8 cellular contexts compared by ENCODE assay signal in genomic region chr12:111434680-111435338, GRCh38. TPM values are rescaled to one million over a fixed set of nuclear protein-coding genes. Genes with fewer than 3 reads are reported as not detected.
DNase-seq lines count a peak whose midpoint lies in the region; ATAC-seq lines count a peak whose summit lies in the region.

No MANE protein-coding gene starts in this region.

- WGBS in mesendoderm (ENCODE audit: extremely low coverage, insufficient coverage, low lambda C conversion rate), result no CpG with 5 or more reads among the region's 18 CpGs

- no peak overlapping the region for H3K18ac ChIP-seq in mesendoderm (ENCODE audit: low read length)

- H3K27ac ChIP-seq in caudate nucleus (ENCODE audit: low read depth, low read length) (peak overlapping the region; percentile 63), mesendoderm (ENCODE audit: low read depth, low read length) (no peak overlapping the region)

- in situ Hi-C loops in ACHN (cut with HindIII; ENCODE audit: low pct_ligation_motif_present, low pct_unique_long_range_greater_than_20kb, low sequenced_read_pairs), result no loop called here

- H3K79me2 ChIP-seq in mesendoderm (ENCODE audit: control insufficient read depth, insufficient read depth, low read length), result peaks cover 37% of the 10 kb centered on the region

- H3K4me3 ChIP-seq in mesendoderm (ENCODE audit: low read length), result no peak overlapping the region

- no peak overlapping the region for H2BK5ac ChIP-seq in mesendoderm (ENCODE audit: low read length)

- no peak overlapping the region for H4K8ac ChIP-seq in mesendoderm (ENCODE audit: low read depth, low read length)

- peak overlapping the region; percentile 43 for H2AK5ac ChIP-seq in mesendoderm (ENCODE audit: low read length)

- peaks cover 22% of the 10 kb centered on the region for H3K79me1 ChIP-seq in mesendoderm (ENCODE audit: low read length)

- H2BK15ac ChIP-seq in mesendoderm (replicated peaks; ENCODE audit: low read depth), result no peak overlapping the region

- peak overlapping the region; percentile 45 for H3K56ac ChIP-seq in mesendoderm (ENCODE audit: low read length)

- no peak overlapping the region for H3K4me2 ChIP-seq in mesendoderm (ENCODE audit: low read length)

- H4K5ac ChIP-seq in mesendoderm (ENCODE audit: low read length), result no peak overlapping the region

- peak overlapping the region; percentile 33 for H3K9ac ChIP-seq in mesendoderm (ENCODE audit: low read length)

- no peaks in the 10 kb centered on the region for H3K27me3 ChIP-seq in mesendoderm (ENCODE audit: insufficient read depth, low read length, poor library complexity)

- no peak overlapping the region for H3K4ac ChIP-seq in mesendoderm (ENCODE audit: low read depth, low read length)

- no peak overlapping the region for H3K23ac ChIP-seq in mesendoderm (ENCODE audit: low read length)

- peak; percentile 68 for ATAC-seq in GM19395 (IDR thresholded peaks at IDR 0.05; ENCODE audit: unreplicated experiment)
- ATAC-seq in HG03469 (IDR thresholded peaks at IDR 0.05; ENCODE audit: unreplicated experiment), result peak; percentile 53
- peak; percentile 86 to 88 for ATAC-seq in activated CD4-positive, CD25-positive, alpha-beta regulatory T cell treated with anti-CD3 and anti-CD28 coated beads, Interleukin-2, amount 50 U/mL, for 24 hours

- H2BK120ac ChIP-seq in mesendoderm (ENCODE audit: low read depth, low read length), result no peak overlapping the region

- DNase-seq in ACHN (peak; percentile 36), caudate nucleus (lab: John Stamatoyannopoulos, UW) (peak in 1 of 61 donors; percentile 10), mesendoderm (no peak), DMS 273 treated with DMSO at 0.1 percent for 48 hours (lab: John Stamatoyannopoulos, UW) (no peak)
- peak; percentile 76 for DNase-seq in stimulated activated CD8-positive, alpha-beta memory T cell treated with anti-CD3 and anti-CD28 coated beads, Interleukin-7, amount 100 ng/mL, for 1 hour (ENCODE audit: low read depth in 2 of 2)

- no peaks in the 10 kb centered on the region for H3K36me3 ChIP-seq in mesendoderm (ENCODE audit: control insufficient read depth, insufficient read depth, low read length)

- H3K4me1 ChIP-seq in mesendoderm (ENCODE audit: control insufficient read depth, low read depth, low read length), result peaks cover 3% of the 10 kb centered on the region

RNA-seq across cellular contexts. Expression of gene SH2B3, which starts 29.1 kb away (rescaled TPM):
- 21.1 TPM for polyA plus RNA-seq in mesendoderm (2013, experiment 1 of 2)
- polyA plus RNA-seq in mesendoderm (2013, experiment 2 of 2), result 21.3 TPM

Comparison
In these comparisons a context has a peak if more than half of its experiments do, and no peak if none do; other contexts are left out.
1. DNase-seq: peak in ACHN (single experiment) and stimulated activated CD8-positive, alpha-beta memory T cell treated with anti-CD3 and anti-CD28 coated beads, Interleukin-7, amount 100 ng/mL, for 1 hour (2 of 2); none in mesendoderm (single experiment) and DMS 273 treated with DMSO at 0.1 percent for 48 hours (single experiment).
2. Peak in every context shown above with its lines, with median percentiles within 50 percentile points of each other: ATAC-seq.